Comparison of ENCODE assay signal across 16 cellular contexts in genomic region chr7:12357508-12357907, GRCh38.
A peak's percentile ranks its signal among the peaks of the same experiment; 100 is the strongest.
DNase-seq lines count a peak whose midpoint lies in the region; ATAC-seq and TF ChIP-seq lines count a peak whose summit lies in the region.
"Had no signal": no experiment of that assay in that cellular context is flagged by ENCODE, and none has a peak within 500 bp of the region (broad histone marks: within the 10 kb centered on the region; RNA-seq: fewer than 3 reads in every experiment).

No MANE protein-coding gene starts in this region.

- H3K27ac Mint-ChIP-seq in nephron progenitor cell: no peak overlapping the region
- H3K27ac Mint-ChIP-seq: activated T-helper 1 cell treated with anti-CD3 and anti-CD28 coated beads, Interleukin-12 subunit alpha, Interleukin-12 subunit beta, Interleukin-2, Interleukin-4 antibody, amounts not matched to agents 30 ng/mL and 10 ng/mL and 1 ng/mL, durations not matched to agents 14 hours and 24 hours and 36 hours; dendritic cell treated with granulocyte-macrophage colony-stimulating factor and Interleukin-4, amounts not matched to agents 40 ng/mL and 50 ng/mL, for 4 days; T-cell had no signal

- H3K36me3 Mint-ChIP-seq in nephron progenitor cell (ENCODE audit: low read depth): no peaks in the 10 kb centered on the region
- H3K36me3 Mint-ChIP-seq: T-cell had no signal

- no peaks in the 10 kb centered on the region for H3K27me3 Mint-ChIP-seq in nephron progenitor cell (ENCODE audit: low read depth, poor library complexity)
- H3K27me3 Mint-ChIP-seq: dendritic cell treated with granulocyte-macrophage colony-stimulating factor and Interleukin-4, amounts not matched to agents 40 ng/mL and 50 ng/mL, for 4 days had no signal

- H3K4me3 Mint-ChIP-seq in nephron progenitor cell: no peak overlapping the region
- H3K4me3 Mint-ChIP-seq: activated T-helper 1 cell treated with anti-CD3 and anti-CD28 coated beads, Interleukin-12 subunit alpha, Interleukin-12 subunit beta, Interleukin-2, Interleukin-4 antibody, amounts not matched to agents 30 ng/mL and 10 ng/mL and 1 ng/mL, durations not matched to agents 14 hours and 24 hours and 36 hours; dendritic cell treated with granulocyte-macrophage colony-stimulating factor and Interleukin-4, amounts not matched to agents 40 ng/mL and 50 ng/mL, for 4 days; T-cell had no signal

- ATAC-seq in GM19025 (IDR thresholded peaks at IDR 0.05; ENCODE audit: low read depth, unreplicated experiment) (peak; percentile 65), HG02763 (IDR thresholded peaks at IDR 0.05; ENCODE audit: unreplicated experiment) (peak; percentile 63), HG03469 (IDR thresholded peaks at IDR 0.05; ENCODE audit: unreplicated experiment) (peak; percentile 68)
- ATAC-seq: T-cell, upper lobe of right lung had no signal

- TF ChIP-seq CTCF in GM10266 (IDR thresholded peaks at IDR 0.05; ENCODE audit: control insufficient read depth, insufficient read depth, low read depth, missing control alignments) (no peak), nephron progenitor cell (IDR thresholded peaks at IDR 0.05) (no peak)

- no peaks in the 10 kb centered on the region for H3K9me3 Mint-ChIP-seq in nephron progenitor cell
- H3K9me3 Mint-ChIP-seq: activated T-helper 1 cell treated with anti-CD3 and anti-CD28 coated beads, Interleukin-12 subunit alpha, Interleukin-12 subunit beta, Interleukin-2, Interleukin-4 antibody, amounts not matched to agents 30 ng/mL and 10 ng/mL and 1 ng/mL, durations not matched to agents 14 hours and 24 hours and 36 hours; dendritic cell treated with granulocyte-macrophage colony-stimulating factor and Interleukin-4, amounts not matched to agents 40 ng/mL and 50 ng/mL, for 4 days; T-cell had no signal

- no peaks in the 10 kb centered on the region for H3K4me1 Mint-ChIP-seq in nephron progenitor cell
- H3K4me1 Mint-ChIP-seq: T-cell had no signal

- DNase-seq in GM10266 (ENCODE audit: extremely low spot score) (peak; percentile 12), Kasumi-1 (lab: John Stamatoyannopoulos, UW) (no peak), islet precursor cell (no peak), nephron progenitor cell (no peak), KG1 (lab: John Stamatoyannopoulos, UW) (no peak)
- DNase-seq: midbrain, NCI-H345, Peyer's patch, posterior cingulate gyrus, T-cell, upper lobe of right lung had no signal
